7 cellular contexts compared by ENCODE assay signal in genomic region chr17:12395733-12396354, GRCh38.
DNase-seq lines count a peak whose midpoint lies in the region; FAIRE-seq and TF ChIP-seq lines count a peak whose summit lies in the region.

No MANE protein-coding gene starts in this region.

- peaks cover 22% of the 10 kb centered on the region for H3K4me1 Mint-ChIP-seq in nephron

- H3K4me3 ChIP-seq in GM12865 (ENCODE audit: low read depth, low read length), result no peak overlapping the region
- H3K4me3 ChIP-seq in astrocyte of the spinal cord (ENCODE audit: low read depth, low read length), result no peak overlapping the region

- no peak overlapping the region for H3K4me3 Mint-ChIP-seq in nephron

- H3K36me3 Mint-ChIP-seq in nephron (ENCODE audit: low read depth), result no peaks in the 10 kb centered on the region

- no peaks in the 10 kb centered on the region for H3K27me3 Mint-ChIP-seq in nephron (ENCODE audit: low read depth)

- no peak for FAIRE-seq in urothelium cell line (lab: Jason Lieb, UNC)

- no peaks in the 10 kb centered on the region for H3K9me3 Mint-ChIP-seq in nephron

- in situ Hi-C loops in astrocyte of the spinal cord (cut with HindIII; ENCODE audit: low sequenced_read_pairs), result no loop called here

- H3K27ac Mint-ChIP-seq in nephron, result no peak overlapping the region

- DNase-seq in GM12865 (ENCODE audit: low read depth) (peak; percentile 37), HuH-7.5 (ENCODE audit: low spot score) (peak; percentile 7), astrocyte of the spinal cord (ENCODE audit: low read depth, low spot score) (no peak), MV-4-11 (lab: John Stamatoyannopoulos, UW) (no peak), urothelium cell line (ENCODE audit: low spot score) (no peak)
- no peak for DNase-seq in stimulated activated naive CD4-positive, alpha-beta T cell treated with Interleukin-2 at 50 U/mL for 16 hours (lab: John Stamatoyannopoulos, UW)

- TF ChIP-seq CTCF in GM12865 (IDR thresholded peaks at IDR 0.05; ENCODE audit: insufficient read depth, low read depth, low read length, missing control alignments) (peak; percentile 60), astrocyte of the spinal cord (IDR thresholded peaks at IDR 0.05; ENCODE audit: low read depth, low read length) (peak; percentile 67), nephron (IDR thresholded peaks at IDR 0.05; ENCODE audit: unreplicated experiment in 3 of 3) (peak in 2 of 3 experiments; percentile 38 to 52)

Comparison
In these comparisons a context has a peak if more than half of its experiments do, and no peak if none do; other contexts are left out.
1. DNase-seq: peak in GM12865 (single experiment) and HuH-7.5 (single experiment); none in astrocyte of the spinal cord (single experiment), MV-4-11 (single experiment), urothelium cell line (single experiment) and stimulated activated naive CD4-positive, alpha-beta T cell treated with Interleukin-2 at 50 U/mL for 16 hours (single experiment).
2. Peak in every context shown above with its lines, with median percentiles within 50 percentile points of each other: CTCF ChIP-seq.